8 cellular contexts compared by ENCODE assay signal in genomic region chr1:35930593-35931423, GRCh38. TPM values are rescaled to one million over a fixed set of nuclear protein-coding genes. Genes with fewer than 3 reads are reported as not detected.
DNase-seq lines count a peak whose midpoint lies in the region; ATAC-seq and TF ChIP-seq lines count a peak whose summit lies in the region.

TSS of gene AGO3 (plus strand) at chr1:35931105. CDS start at chr1:35931427, 322 bp downstream.

- no peak for TF ChIP-seq CTCF in kidney epithelial cell (IDR thresholded peaks at IDR 0.05; ENCODE audit: insufficient read depth, low read length, poor library complexity, severe bottlenecking)

- DNase-seq in AG20443 (ENCODE audit: low spot score): peak; percentile 96
- DNase-seq in GM19238 (ENCODE audit: insufficient read length, low spot score): peak; percentile 86
- DNase-seq in NCI-H460 (ENCODE audit: extremely low read depth, low read depth): peak; percentile 45
- peak; percentile 78 to 79 for DNase-seq in activated CD4-positive, alpha-beta T cell treated with anti-CD3 and anti-CD28 coated beads for 24 hours (ENCODE audit: low read depth in 2 of 2)
- DNase-seq in cerebellum (ENCODE audit: low spot score): peak; percentile 88
- DNase-seq in kidney epithelial cell (ENCODE audit: low read depth): peak; percentile 34
- peak; percentile 93 for DNase-seq in stimulated activated CD4-positive, alpha-beta T cell treated with anti-CD3 and anti-CD28 coated beads, Interleukin-15, amount 100 ng/mL, for 24 hours

- peak within 1 kb of the TSS; percentile 81 for H3K4me3 ChIP-seq in kidney epithelial cell (ENCODE audit: low read depth, low read length)

- H3K36me3 ChIP-seq in kidney epithelial cell (ENCODE audit: control insufficient read depth, insufficient read depth, low read length): no peaks in the 10 kb centered on the region

- peak; percentile 90 for ATAC-seq in HG03432 (IDR thresholded peaks at IDR 0.05; ENCODE audit: unreplicated experiment)

- H3K27me3 ChIP-seq in kidney epithelial cell (ENCODE audit: control insufficient read depth, insufficient read depth, low read length): no peaks in the 10 kb centered on the region

RNA-seq across cellular contexts. Expression of gene AGO3, which starts in this region (rescaled TPM):
- total RNA-seq in NCI-H460 (2014; rRNA removed; shearing (Covaris generic)): 7.5 and 11.9 TPM in 2 replicates
- 3.7 and 16.5 TPM in 2 replicates for polyA plus RNA-seq in NCI-H460 (2014; cell fraction: nucleus; rRNA removed)
- total RNA-seq in cerebellum: 42.5 TPM
- total RNA-seq in kidney epithelial cell: 9.9 and 10.6 TPM in 2 replicates

Comparison
In these comparisons a context has a peak if more than half of its experiments do, and no peak if none do; other contexts are left out.
1. Peak in every context shown above with its lines: DNase-seq, ATAC-seq and H3K4me3 ChIP-seq.
2. DNase-seq: peak in every context shown above with its lines; median percentile 96 in AG20443; 93 in stimulated activated CD4-positive, alpha-beta T cell treated with anti-CD3 and anti-CD28 coated beads, Interleukin-15, amount 100 ng/mL, for 24 hours; 88 in cerebellum; 86 in GM19238; 78 in activated CD4-positive, alpha-beta T cell treated with anti-CD3 and anti-CD28 coated beads for 24 hours; 45 in NCI-H460; 34 in kidney epithelial cell.